16 cellular contexts compared by ENCODE assay signal in the genomic region with DNA sequence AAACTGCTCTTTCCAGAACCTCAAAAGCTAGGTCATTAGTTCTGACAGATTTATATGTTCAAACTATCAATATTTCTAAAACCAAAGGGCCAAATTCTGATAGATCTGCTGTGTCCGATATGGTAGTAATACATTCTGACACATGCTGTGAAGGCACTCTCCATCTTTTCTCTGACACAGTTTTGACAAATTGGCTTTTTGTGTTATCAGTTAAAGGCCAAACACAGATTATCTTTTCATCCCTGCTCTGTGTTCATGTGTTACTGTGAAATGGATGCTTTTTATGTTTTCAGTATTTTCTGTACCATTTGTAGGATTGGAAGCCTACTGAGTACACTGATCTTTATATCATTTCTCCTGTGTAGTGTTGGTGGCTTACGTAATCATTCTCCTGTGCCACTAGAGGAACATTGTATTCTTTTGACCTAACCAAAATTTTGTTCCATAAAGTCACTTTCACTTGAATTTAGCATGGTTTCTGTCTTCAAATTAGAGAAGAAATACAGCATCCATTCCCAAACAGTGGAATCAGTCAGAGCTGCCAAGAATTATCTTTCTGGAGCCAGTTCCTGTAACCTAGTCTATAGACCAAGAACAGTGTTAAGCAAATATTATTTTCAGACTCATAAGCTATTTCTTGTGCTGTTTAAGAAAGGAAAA.
DNase-seq lines count a peak whose midpoint lies in the region; ATAC-seq and TF ChIP-seq lines count a peak whose summit lies in the region.
"Had no signal": no experiment of that assay in that cellular context is flagged by ENCODE, and none has a peak within 500 bp of the region (broad histone marks: within the 10 kb centered on the region; RNA-seq: fewer than 3 reads in every experiment).

No MANE protein-coding gene starts in this region.

- H3K4me2 ChIP-seq in hepatocyte: no peak overlapping the region

- no peaks in the 10 kb centered on the region for H3K9me3 Mint-ChIP-seq in chondrocyte (ENCODE audit: low read depth)
- no peaks in the 10 kb centered on the region for H3K9me3 Mint-ChIP-seq in activated naive CD4-positive, alpha-beta T cell treated with anti-CD3 and anti-CD28 coated beads, Interleukin-2, amount 10 ng/mL, durations not matched to agents 7 days and 5 days
- H3K9me3 Mint-ChIP-seq: CD4-positive, alpha-beta T cell had no signal

- peaks cover 14% of the 10 kb centered on the region for H4K20me1 ChIP-seq in hepatocyte (ENCODE audit: insufficient read depth, poor library complexity, severe bottlenecking)

- no peaks in the 10 kb centered on the region for H3K36me3 Mint-ChIP-seq in chondrocyte (ENCODE audit: low read depth)
- H3K36me3 Mint-ChIP-seq in activated naive CD4-positive, alpha-beta T cell treated with anti-CD3 and anti-CD28 coated beads, Interleukin-2, amount 10 ng/mL, durations not matched to agents 7 days and 5 days: no peaks in the 10 kb centered on the region

- H3K9me3 ChIP-seq in hepatocyte (ENCODE audit: low read depth): no peaks in the 10 kb centered on the region
- H3K9me3 ChIP-seq: Peyer's patch had no signal

- H3K27ac Mint-ChIP-seq in chondrocyte (ENCODE audit: unreplicated experiment): peak overlapping the region; percentile 55
- H3K27ac Mint-ChIP-seq in activated naive CD4-positive, alpha-beta T cell treated with anti-CD3 and anti-CD28 coated beads, Interleukin-2, amount 10 ng/mL, durations not matched to agents 7 days and 5 days: no peak overlapping the region
- H3K27ac Mint-ChIP-seq: B cell; CD4-positive, alpha-beta T cell had no signal

- 93% methylated on average over 2 of the region's 2 CpGs for WGBS in hepatocyte (ENCODE audit: low lambda C conversion rate, missing lambda C conversion rate)

- no peak for DNase-seq in chondrocyte (ENCODE audit: low spot score)
- no peak for DNase-seq in left cardiac atrium
- DNase-seq in skeletal muscle cell (ENCODE audit: low read depth): peak; percentile 36
- no peak for DNase-seq in activated naive CD4-positive, alpha-beta T cell treated with anti-CD3 and anti-CD28 coated beads, Interleukin-2, amount 10 ng/mL, durations not matched to agents 7 days and 5 days
- DNase-seq in hepatocyte (ENCODE audit: low spot score): no peak
- DNase-seq in cortex of kidney (lab: John Stamatoyannopoulos, UW): no peak
- DNase-seq: ACHN; Calu3; CD4-positive, alpha-beta T cell; HCEC 1CT; NCI-H1417; NCI-H2029 treated with DMSO at 0.1 percent for 48 hours; NCI-H524; Peyer's patch had no signal

- peaks cover 30% of the 10 kb centered on the region for H3K79me2 ChIP-seq in hepatocyte

- H3K27ac ChIP-seq in hepatocyte: no peak overlapping the region
- H3K27ac ChIP-seq: Peyer's patch had no signal

- ATAC-seq in SK-N-SH treated with all-trans-retinoic acid at 6 μM for 48 hours (peak; percentile 39; the same call in 2 of the 3 replicates), left cardiac atrium (peak; percentile 30 to 40)

- H3K4me1 ChIP-seq in hepatocyte (ENCODE audit: insufficient read depth): no peaks in the 10 kb centered on the region
- H3K4me1 ChIP-seq: Peyer's patch had no signal

- no peaks in the 10 kb centered on the region for H3K27me3 Mint-ChIP-seq in chondrocyte (ENCODE audit: low read depth)
- H3K27me3 Mint-ChIP-seq in activated naive CD4-positive, alpha-beta T cell treated with anti-CD3 and anti-CD28 coated beads, Interleukin-2, amount 10 ng/mL, durations not matched to agents 7 days and 5 days: no peaks in the 10 kb centered on the region
- H3K27me3 Mint-ChIP-seq: B cell; CD4-positive, alpha-beta T cell had no signal

- peaks cover 21% of the 10 kb centered on the region for H3K4me1 Mint-ChIP-seq in chondrocyte (ENCODE audit: low read depth)
- H3K4me1 Mint-ChIP-seq in activated naive CD4-positive, alpha-beta T cell treated with anti-CD3 and anti-CD28 coated beads, Interleukin-2, amount 10 ng/mL, durations not matched to agents 7 days and 5 days: no peaks in the 10 kb centered on the region
- H3K4me1 Mint-ChIP-seq: B cell had no signal

- intact Hi-C loops in left cardiac atrium (cut with DNase I): no loop called here

- no peaks in the 10 kb centered on the region for H3K27me3 ChIP-seq in hepatocyte
- H3K27me3 ChIP-seq: Peyer's patch had no signal

- CTCF ChIA-PET in activated naive CD4-positive, alpha-beta T cell treated with anti-CD3 and anti-CD28 coated beads, Interleukin-2, amount 10 ng/mL, durations not matched to agents 7 days and 5 days (lab: Charles Lee): no interaction called here

- no peak overlapping the region for H3K4me3 Mint-ChIP-seq in chondrocyte (ENCODE audit: unreplicated experiment)
- H3K4me3 Mint-ChIP-seq in activated naive CD4-positive, alpha-beta T cell treated with anti-CD3 and anti-CD28 coated beads, Interleukin-2, amount 10 ng/mL, durations not matched to agents 7 days and 5 days: no peak overlapping the region
- H3K4me3 Mint-ChIP-seq: B cell; CD4-positive, alpha-beta T cell had no signal

- H3K36me3 ChIP-seq in hepatocyte (replicated peaks; ENCODE audit: insufficient read depth, low read depth): no peaks in the 10 kb centered on the region
- H3K36me3 ChIP-seq: Peyer's patch had no signal

- no peak for TF ChIP-seq CTCF in chondrocyte (IDR thresholded peaks at IDR 0.05)
- no peak for TF ChIP-seq CTCF in hepatocyte (IDR thresholded peaks at IDR 0.05; ENCODE audit: poor library complexity)

- H3K9me2 ChIP-seq in hepatocyte (replicated peaks; ENCODE audit: insufficient read depth): no peaks in the 10 kb centered on the region

- H3K4me3 ChIP-seq in skeletal muscle cell (ENCODE audit: low read depth, low read length) (no peak overlapping the region), hepatocyte (no peak overlapping the region)
- H3K4me3 ChIP-seq: Peyer's patch had no signal

- H2AFZ ChIP-seq in hepatocyte: no peak overlapping the region

TF ChIP-seq in SK-N-SH treated with all-trans-retinoic acid at 6 μM for 48 hours, 23 proteins besides CTCF, POLR2A, EP300 and RAD21:
- TF ChIP-seq, protein P1, sequence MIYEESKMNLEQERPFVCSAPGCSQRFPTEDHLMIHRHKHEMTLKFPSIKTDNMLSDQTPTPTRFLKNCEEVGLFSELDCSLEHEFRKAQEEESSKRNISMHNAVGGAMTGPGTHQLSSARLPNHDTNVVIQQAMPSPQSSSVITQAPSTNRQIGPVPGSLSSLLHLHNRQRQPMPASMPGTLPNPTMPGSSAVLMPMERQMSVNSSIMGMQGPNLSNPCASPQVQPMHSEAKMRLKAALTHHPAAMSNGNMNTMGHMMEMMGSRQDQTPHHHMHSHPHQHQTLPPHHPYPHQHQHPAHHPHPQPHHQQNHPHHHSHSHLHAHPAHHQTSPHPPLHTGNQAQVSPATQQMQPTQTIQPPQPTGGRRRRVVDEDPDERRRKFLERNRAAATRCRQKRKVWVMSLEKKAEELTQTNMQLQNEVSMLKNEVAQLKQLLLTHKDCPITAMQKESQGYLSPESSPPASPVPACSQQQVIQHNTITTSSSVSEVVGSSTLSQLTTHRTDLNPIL (CRISPR knock-in tag; IDR thresholded peaks at IDR 0.05; ENCODE audit: low read depth): no peak
